13 cellular contexts compared by ENCODE assay signal in genomic region chr14:81275995-81276698, GRCh38. TPM values are rescaled to one million over a fixed set of nuclear protein-coding genes. Genes with fewer than 3 reads are reported as not detected.
DNase-seq lines count a peak whose midpoint lies in the region; ATAC-seq and TF ChIP-seq lines count a peak whose summit lies in the region.
"Had no signal": no experiment of that assay in that cellular context is flagged by ENCODE, and none has a peak within 500 bp of the region (broad histone marks: within the 10 kb centered on the region; RNA-seq: fewer than 3 reads in every experiment).

No MANE protein-coding gene starts in this region.

- no peak overlapping the region for H3K27ac ChIP-seq in vagina

- intact Hi-C loops in mucosa of descending colon (cut with DNase I, micrococcal nuclease) (no loop called here), vagina (cut with DNase I) (no loop called here)
- intact Hi-C loops in activated CD4-positive, alpha-beta T cell treated with anti-CD3 and anti-CD28 coated beads, Interleukin-2, amount 10 ng/mL, durations not matched to agents 24 days and 14 days (cut with micrococcal nuclease) = no loop called here

- DNase-seq in GM10266 (ENCODE audit: extremely low spot score) (peak; percentile 19), NCI-H1694 treated with DMSO at 0.1 percent for 48 hours (lab: John Stamatoyannopoulos, UW) (peak; percentile 76), mucosa of descending colon (no peak), vagina (ENCODE audit: extremely low spot score in 2 of 2) (no peak), NOMO-1 treated with DMSO at 0.1 percent for 48 hours (lab: John Stamatoyannopoulos, UW; ENCODE audit: unreplicated experiment) (no peak)
- no peak for DNase-seq in activated CD4-positive, alpha-beta T cell treated with anti-CD3 and anti-CD28 coated beads, Interleukin-2, amount 10 ng/mL, durations not matched to agents 24 days and 14 days
- DNase-seq: activated CD8-positive, alpha-beta memory T cell treated with anti-CD3 and anti-CD28 coated beads for 24 hours; CD4-positive, alpha-beta T cell; NCI-H446; stimulated activated CD4-positive, alpha-beta T cell treated with anti-CD3 and anti-CD28 coated beads, Interleukin-1b, Interleukin-23, amount 100 ng/mL, for 48 hours had no signal

- H3K4me3 ChIP-seq in mucosa of descending colon = no peak overlapping the region
- H3K4me3 ChIP-seq in vagina = no peak overlapping the region

- H3K27ac Mint-ChIP-seq in activated CD4-positive, alpha-beta T cell treated with anti-CD3 and anti-CD28 coated beads, Interleukin-2, amount 10 ng/mL, durations not matched to agents 24 days and 14 days = no peak overlapping the region
- H3K27ac Mint-ChIP-seq: CD4-positive, alpha-beta T cell had no signal

- no peaks in the 10 kb centered on the region for H3K9me3 ChIP-seq in mucosa of descending colon
- H3K9me3 ChIP-seq in vagina = no peaks in the 10 kb centered on the region

- TF ChIP-seq CTCF in GM10266 (IDR thresholded peaks at IDR 0.05; ENCODE audit: control insufficient read depth, insufficient read depth, low read depth, missing control alignments) (no peak), mucosa of descending colon (IDR thresholded peaks at IDR 0.05) (no peak), vagina (IDR thresholded peaks at IDR 0.05) (no peak)

- no peak overlapping the region for H3K4me3 Mint-ChIP-seq in activated CD4-positive, alpha-beta T cell treated with anti-CD3 and anti-CD28 coated beads, Interleukin-2, amount 10 ng/mL, durations not matched to agents 24 days and 14 days
- H3K4me3 Mint-ChIP-seq: CD4-positive, alpha-beta T cell; nephron had no signal

- H3K9me3 Mint-ChIP-seq in activated CD4-positive, alpha-beta T cell treated with anti-CD3 and anti-CD28 coated beads, Interleukin-2, amount 10 ng/mL, durations not matched to agents 24 days and 14 days = no peaks in the 10 kb centered on the region
- H3K9me3 Mint-ChIP-seq: CD4-positive, alpha-beta T cell; nephron had no signal

- no peaks in the 10 kb centered on the region for H3K4me1 Mint-ChIP-seq in activated CD4-positive, alpha-beta T cell treated with anti-CD3 and anti-CD28 coated beads, Interleukin-2, amount 10 ng/mL, durations not matched to agents 24 days and 14 days

- no peaks in the 10 kb centered on the region for H3K36me3 Mint-ChIP-seq in activated CD4-positive, alpha-beta T cell treated with anti-CD3 and anti-CD28 coated beads, Interleukin-2, amount 10 ng/mL, durations not matched to agents 24 days and 14 days (ENCODE audit: low read depth)

- ATAC-seq in GM19463 (IDR thresholded peaks at IDR 0.05; ENCODE audit: unreplicated experiment) = peak; percentile 75
- peak; percentile 21 for ATAC-seq in mucosa of descending colon
- ATAC-seq in GM21423 (IDR thresholded peaks at IDR 0.05; ENCODE audit: unreplicated experiment) = no peak

- H3K36me3 ChIP-seq in mucosa of descending colon (ENCODE audit: low read depth) = no peaks in the 10 kb centered on the region
- no peaks in the 10 kb centered on the region for H3K36me3 ChIP-seq in vagina

- no peak for TF ChIP-seq POLR2A in vagina (IDR thresholded peaks at IDR 0.05)

- no peaks in the 10 kb centered on the region for H3K27me3 ChIP-seq in vagina

- H3K27me3 Mint-ChIP-seq in activated CD4-positive, alpha-beta T cell treated with anti-CD3 and anti-CD28 coated beads, Interleukin-2, amount 10 ng/mL, durations not matched to agents 24 days and 14 days = peaks cover 6% of the 10 kb centered on the region
- H3K27me3 Mint-ChIP-seq: CD4-positive, alpha-beta T cell had no signal

- no peaks in the 10 kb centered on the region for H3K4me1 ChIP-seq in mucosa of descending colon (ENCODE audit: low read depth)
- H3K4me1 ChIP-seq in vagina = peaks cover 3% of the 10 kb centered on the region

RNA-seq across cellular contexts. Expression of gene GTF2A1, which starts 55.4 kb away (rescaled TPM):
- total RNA-seq in mucosa of descending colon (10 to 100 TPM; 24.2 to 31.0 (median 29.5) TPM), vagina (21.6 TPM)
- total RNA-seq in activated CD4-positive, alpha-beta T cell treated with anti-CD3 and anti-CD28 coated beads, Interleukin-2, amount 10 ng/mL, durations not matched to agents 24 days and 14 days = 42.6 and 43.4 TPM in 2 replicates

Comparison
In these comparisons a context has a peak if more than half of its experiments do, and no peak if none do; other contexts are left out.
1. DNase-seq: peak in GM10266 (single experiment) and NCI-H1694 treated with DMSO at 0.1 percent for 48 hours (single experiment); none in mucosa of descending colon (0 of 3), vagina (0 of 2), NOMO-1 treated with DMSO at 0.1 percent for 48 hours (single experiment) and activated CD4-positive, alpha-beta T cell treated with anti-CD3 and anti-CD28 coated beads, Interleukin-2, amount 10 ng/mL, durations not matched to agents 24 days and 14 days (single experiment).